ENCODE assay signal across 21 cellular contexts in genomic region chr13:75446874-75447273, GRCh38.
"Had no signal": no experiment of that assay in that cellular context is flagged by ENCODE, and none has a peak within 500 bp of the region (broad histone marks: within the 10 kb centered on the region; RNA-seq: fewer than 3 reads in every experiment).

No MANE protein-coding gene starts in this region.

- FAIRE-seq: urothelium cell line had no signal

- H3K9me3 Mint-ChIP-seq: activated naive CD8-positive, alpha-beta T cell treated with anti-CD3 and anti-CD28 coated beads for 36 hours; mesothelial cell of epicardium; naive thymus-derived CD8-positive, alpha-beta T cell had no signal

- H3K4me1 ChIP-seq: spleen, testis had no signal

- H3K27ac ChIP-seq: brain microvascular endothelial cell, spleen, testis had no signal

- H3K36me3 Mint-ChIP-seq: activated naive CD8-positive, alpha-beta T cell treated with anti-CD3 and anti-CD28 coated beads for 36 hours; mesothelial cell of epicardium; naive thymus-derived CD8-positive, alpha-beta T cell had no signal

- H3K4me3 ChIP-seq: sigmoid colon, spleen, testis had no signal

- ATAC-seq: activated CD4-positive, alpha-beta T cell treated with anti-CD3 and anti-CD28 coated beads for 36 hours; esophagus mucosa; naive thymus-derived CD8-positive, alpha-beta T cell had no signal

- H3K27ac Mint-ChIP-seq: activated CD4-positive, alpha-beta T cell treated with anti-CD3 and anti-CD28 coated beads for 36 hours; activated naive CD8-positive, alpha-beta T cell treated with anti-CD3 and anti-CD28 coated beads for 36 hours; endodermal cell; mesothelial cell of epicardium; naive thymus-derived CD8-positive, alpha-beta T cell had no signal

- H3K27me3 Mint-ChIP-seq: activated naive CD8-positive, alpha-beta T cell treated with anti-CD3 and anti-CD28 coated beads for 36 hours had no signal

- DNase-seq: activated CD4-positive, alpha-beta T cell treated with anti-CD3 and anti-CD28 coated beads for 36 hours; activated CD4-positive, alpha-beta T cell treated with anti-CD3 and anti-CD28 coated beads, Interleukin-2, amount 50 U/mL, for 4 hours; activated CD4-positive, CD25-positive, alpha-beta regulatory T cell; activated effector memory CD4-positive, alpha-beta T cell treated with Interleukin-2 at 50 U/mL for 16 hours; activated naive CD4-positive, alpha-beta T cell treated with Interleukin-2 at 50 U/mL for 16 hours; activated naive CD8-positive, alpha-beta T cell treated with anti-CD3 and anti-CD28 coated beads for 36 hours; brain microvascular endothelial cell; caudate nucleus; cortex of kidney; endodermal cell; foreskin fibroblast; mammary epithelial cell; naive thymus-derived CD8-positive, alpha-beta T cell; posterior cingulate gyrus; sigmoid colon; spleen; stimulated activated naive CD4-positive, alpha-beta T cell treated with Interleukin-2 at 50 U/mL for 16 hours; testis had no signal

- H3K27me3 ChIP-seq: brain microvascular endothelial cell, sigmoid colon, spleen, testis had no signal

- H3K9me3 ChIP-seq: sigmoid colon, spleen, testis had no signal

- H3K4me3 Mint-ChIP-seq: activated CD4-positive, alpha-beta T cell treated with anti-CD3 and anti-CD28 coated beads for 36 hours; activated naive CD8-positive, alpha-beta T cell treated with anti-CD3 and anti-CD28 coated beads for 36 hours; endodermal cell; mesothelial cell of epicardium; naive thymus-derived CD8-positive, alpha-beta T cell had no signal

- H3K4me1 Mint-ChIP-seq: activated CD4-positive, alpha-beta T cell treated with anti-CD3 and anti-CD28 coated beads for 36 hours; activated naive CD8-positive, alpha-beta T cell treated with anti-CD3 and anti-CD28 coated beads for 36 hours; naive thymus-derived CD8-positive, alpha-beta T cell had no signal

- H3K36me3 ChIP-seq: brain microvascular endothelial cell, sigmoid colon, spleen had no signal
